Comparison of ENCODE assay signal across 14 cellular contexts in genomic region chr6:54335871-54336270, GRCh38. TPM values are rescaled to one million over a fixed set of nuclear protein-coding genes. Genes with fewer than 3 reads are reported as not detected.
DNase-seq lines count a peak whose midpoint lies in the region; ATAC-seq and TF ChIP-seq lines count a peak whose summit lies in the region.
"Had no signal": no experiment of that assay in that cellular context is flagged by ENCODE, and none has a peak within 500 bp of the region (broad histone marks: within the 10 kb centered on the region; RNA-seq: fewer than 3 reads in every experiment).

No MANE protein-coding gene starts in this region.

- H3K4me3 ChIP-seq in fibroblast of mammary gland (ENCODE audit: control insufficient read depth, low read depth, low read length): no peak overlapping the region
- H3K4me3 ChIP-seq: vagina had no signal

- intact Hi-C loops in head of caudate nucleus (cut with DNase I): no loop called here

- no peak for ATAC-seq in HG02763 (IDR thresholded peaks at IDR 0.05; ENCODE audit: unreplicated experiment)

- no peak for TF ChIP-seq CTCF in fibroblast of mammary gland (conservative IDR thresholded peaks at IDR 0.05; ENCODE audit: control insufficient read depth, insufficient read depth, low read depth, low read length)

- peak; percentile 90 for DNase-seq in GM04503 (ENCODE audit: low read depth)
- DNase-seq in RKO (ENCODE audit: low spot score): peak; percentile 75
- DNase-seq in fibroblast of mammary gland (ENCODE audit: low read depth): peak; percentile 98
- DNase-seq in renal cortical epithelial cell (ENCODE audit: low read depth): peak; percentile 97
- DNase-seq in GM19238 (ENCODE audit: insufficient read length, low spot score): no peak
- no peak for DNase-seq in medulla oblongata (ENCODE audit: extremely low spot score)
- no peak for DNase-seq in head of caudate nucleus
- DNase-seq: activated CD8-positive, alpha-beta memory T cell treated with anti-CD3 and anti-CD28 coated beads, Interleukin-2, amount 50 U/mL, for 4 hours; cortex of kidney; NCI-H2029 treated with DMSO at 0.1 percent for 48 hours; stimulated activated CD4-positive, alpha-beta T cell treated with anti-CD3 and anti-CD28 coated beads, Interleukin-2, amount 100 ng/mL, for 24 hours had no signal

RNA-seq across cellular contexts. Expression of gene TINAG, which starts 27.6 kb away (rescaled TPM):
- total RNA-seq in renal cortical epithelial cell: 5.9 and 16.5 TPM in 2 replicates
- total RNA-seq: T-helper 1 cell treated with Interleukin-12 subunit alpha and Interleukin-12 subunit beta and Interleukin-4 antibody, amounts not matched to agents 30 ng/mL and 1 ng/mL, for 36 hours; vagina had no signal

Comparison
In these comparisons a context has a peak if more than half of its experiments do, and no peak if none do; other contexts are left out.
1. DNase-seq: peak in GM04503 (single experiment), RKO (single experiment), fibroblast of mammary gland (single experiment) and renal cortical epithelial cell (single experiment); none in GM19238 (single experiment), medulla oblongata (single experiment) and head of caudate nucleus (0 of 42).